ENCODE assay signal across 8 cellular contexts in the genomic region with DNA sequence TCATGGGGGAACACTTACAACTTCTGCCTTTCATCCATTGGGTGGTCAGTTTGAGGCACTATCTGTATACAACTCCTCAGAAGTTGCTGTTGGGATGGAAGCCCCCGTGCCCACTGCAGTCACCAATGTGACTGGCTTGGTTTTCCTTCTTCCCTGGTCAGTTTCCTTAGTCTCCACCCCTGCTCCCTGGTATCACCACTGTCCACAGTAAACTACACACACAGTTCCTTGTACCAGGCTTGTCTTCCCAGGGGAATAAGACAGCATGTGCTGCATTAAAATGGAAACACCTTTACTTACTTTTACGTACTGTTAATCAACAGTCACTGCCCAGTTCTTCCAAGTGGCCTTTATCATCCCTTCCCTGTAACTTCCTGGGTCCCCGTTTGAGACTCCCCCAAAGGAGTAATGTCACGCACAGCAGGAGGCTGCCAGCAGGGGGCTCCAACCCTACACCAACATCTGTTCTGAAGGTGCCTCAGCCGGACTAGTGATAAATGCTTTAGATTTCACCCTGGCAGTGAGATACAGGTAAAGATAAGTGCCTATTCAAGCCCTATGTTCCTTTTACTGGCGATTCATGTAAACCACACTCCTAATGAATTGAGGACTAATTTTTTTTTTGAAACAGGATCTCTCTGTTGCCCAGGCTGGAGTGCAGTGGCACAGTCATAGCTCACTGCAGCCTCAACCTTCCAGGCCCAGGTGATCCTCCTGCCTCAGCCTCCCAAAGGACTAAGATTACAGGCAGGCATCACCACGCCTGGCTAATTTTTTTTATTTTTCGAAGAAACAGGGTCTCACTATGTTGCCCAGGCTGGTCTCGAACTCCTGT. TPM values are rescaled to one million over a fixed set of nuclear protein-coding genes. Genes with fewer than 3 reads are reported as not detected.
DNase-seq lines count a peak whose midpoint lies in the region; ATAC-seq, FAIRE-seq and TF ChIP-seq lines count a peak whose summit lies in the region.

No MANE protein-coding gene starts in this region.

- no peak for TF ChIP-seq POLR2A in GM12891 (IDR thresholded peaks at IDR 0.05; ENCODE audit: low read depth, low read length)

- DNase-seq in A172 (ENCODE audit: low spot score) (peak; percentile 68), GM12891 (ENCODE audit: insufficient read length, low spot score) (no peak), NCI-H146 (lab: John Stamatoyannopoulos, UW) (peak; percentile 47), dermis blood vessel endothelial cell (peak; percentile 71), lung microvascular endothelial cell (ENCODE audit: low read depth in 2 of 2) (peak; percentile 54 to 55)
- DNase-seq in activated CD4-positive, alpha-beta T cell treated with anti-CD3 and anti-CD28 coated beads, Interleukin-2, amount 50 U/mL, for 1 hour = peak; percentile 76
- peak; percentile 59 for DNase-seq in stimulated activated CD8-positive, alpha-beta memory T cell treated with anti-CD3 and anti-CD28 coated beads, Interleukin-15, amount 100 ng/mL, for 48 hours (ENCODE audit: low read depth in 2 of 2)

- no peak for ATAC-seq in GM19463 (IDR thresholded peaks at IDR 0.05; ENCODE audit: unreplicated experiment)

- FAIRE-seq in GM12891 (lab: Jason Lieb, UNC) = peak; percentile 94

TF ChIP-seq in GM12891, 5 proteins besides CTCF, POLR2A, EP300 and RAD21:
- TF ChIP-seq SPI1 (IDR thresholded peaks at IDR 0.05; ENCODE audit: low read depth, low read length) (no peak), POU2F2 (IDR thresholded peaks at IDR 0.05; ENCODE audit: low read depth, low read length) (no peak), PAX5 (IDR thresholded peaks at IDR 0.05; ENCODE audit: insufficient read depth, low read length, severe bottlenecking) (no peak), POLR2AphosphoS5 (IDR thresholded peaks at IDR 0.05; ENCODE audit: low read depth, low read length) (no peak), TAF1 (IDR thresholded peaks at IDR 0.05; ENCODE audit: low read depth, low read length) (no peak)

RNA-seq across cellular contexts. Expression of a gene that starts 45.3 kb away (rescaled TPM):
- 12.1 and 17.2 TPM in 2 replicates for total RNA-seq in A172 (2014; rRNA removed; shearing (Covaris generic))
- 73.5 TPM for polyA plus RNA-seq in GM12891 (2012; ENCODE audit: low read depth, missing spikeins)
- total RNA-seq in dermis blood vessel endothelial cell (0.14 TPM in 1 of 2 replicates, not detected in the other), lung microvascular endothelial cell (under 0.01 TPM in 1 of 2 replicates, not detected in the other)

Comparison
In these comparisons a context has a peak if more than half of its experiments do, and no peak if none do; other contexts are left out.
1. RNA of a gene that starts 45.3 kb away (total RNA-seq): 12.1 to 17.2 TPM in A172; 0.14 TPM in dermis blood vessel endothelial cell and under 0.01 TPM in lung microvascular endothelial cell; every median in the first group is over 10 times any median in the second.